8 cellular contexts compared by ENCODE assay signal in genomic region chr6:42661540-42662153, GRCh38.
DNase-seq lines count a peak whose midpoint lies in the region; ATAC-seq, FAIRE-seq and TF ChIP-seq lines count a peak whose summit lies in the region.

No MANE protein-coding gene starts in this region.

- BruUV-seq in HCT116 (replicated peaks; lab: Mats Ljungman, UMichigan) = no TSS peak

- H3K27ac ChIP-seq in HCT116 (ENCODE audit: low read depth, low read length) = no peak overlapping the region
- H3K27ac ChIP-seq in left lung = no peak overlapping the region

- no peaks in the 10 kb centered on the region for H3K27me3 ChIP-seq in HCT116 (ENCODE audit: insufficient read depth, low read length)
- H3K27me3 ChIP-seq in left lung = no peaks in the 10 kb centered on the region

- TF ChIP-seq POLR2A in HCT116 (IDR thresholded peaks at IDR 0.05; ENCODE audit: borderline replicate concordance, extremely low read depth, insufficient read depth, insufficient read length) = no peak

- CTCF ChIA-PET in HCT116 (lab: Charles Lee) = interaction anchor here (0.6 to 3.9 kb wide), 14 partner anchors 11 to 229 kb away, joined by 3 to 38 read pairs (median 4); partner anchors contain the start of gene RPL7L1

- no peaks in the 10 kb centered on the region for H3K9me2 ChIP-seq in HCT116 (ENCODE audit: insufficient read depth)

- H4K20me1 ChIP-seq in HCT116 (ENCODE audit: insufficient read depth) = no peaks in the 10 kb centered on the region

- ATAC-seq in HCT116 (peak; percentile 88), left lung (peak; percentile 98), HG03565 (IDR thresholded peaks at IDR 0.05; ENCODE audit: unreplicated experiment) (no peak)

- H3K4me1 ChIP-seq in HCT116 (ENCODE audit: control insufficient read depth in 1 of 2, insufficient read depth in 2 of 2, low read length in 2 of 2) = peaks cover 0 to 2% of the 10 kb centered on the region in 2 experiments; a peak in 2 of 4 replicates
- H3K4me1 ChIP-seq in left lung = no peaks in the 10 kb centered on the region

- H3K9me3 ChIP-seq in HCT116 (ENCODE audit: control insufficient read depth in 1 of 2, insufficient read depth in 1 of 2, low read depth in 1 of 2, low read length in 2 of 2) (no peaks in the 10 kb centered on the region), left lung (no peaks in the 10 kb centered on the region)

- DNase-seq in AG10803 (ENCODE audit: low read depth) = peak; percentile 70
- DNase-seq in HCT116 (ENCODE audit: low read depth, low spot score) = peak; percentile 50
- DNase-seq in NCI-H526 (lab: John Stamatoyannopoulos, UW) = peak; percentile 42 to 78
- DNase-seq in activated CD4-positive, alpha-beta T cell treated with anti-CD3 and anti-CD28 coated beads for 48 hours = peak; percentile 88
- DNase-seq in left lung = peak; percentile 70 to 74
- DNase-seq in stimulated activated CD4-positive, alpha-beta T cell treated with anti-CD3 and anti-CD28 coated beads, Interleukin-4, amount 100 ng/mL, for 48 hours (ENCODE audit: low read depth in 2 of 2) = peak; percentile 63 to 80

- H3K36me3 ChIP-seq in HCT116 (ENCODE audit: control insufficient read depth in 1 of 2, insufficient read depth in 2 of 2, low read length in 2 of 2) (peaks cover 10 to 34% of the 10 kb centered on the region in 2 experiments; a peak in 3 of 4 replicates), left lung (peaks cover 0 to 95% of the 10 kb centered on the region in 2 donors)

- POLR2A ChIA-PET in HCT116 (lab: Charles Lee) = interaction anchor here (1.0 to 1.3 kb wide), 2 partner anchors 218 to 237 kb away, joined by 3 read pairs; partner anchors contain the start of gene RPL7L1

- H3K79me2 ChIP-seq in HCT116 (ENCODE audit: insufficient read depth, low read length) = no peaks in the 10 kb centered on the region

- TF ChIP-seq CTCF in AG10803 (conservative IDR thresholded peaks at IDR 0.05; ENCODE audit: low read length) = peak; percentile 84
- TF ChIP-seq CTCF in HCT116 (IDR thresholded peaks at IDR 0.05 in 2 of 3, conservative IDR thresholded peaks at IDR 0.05 in 1 of 3; ENCODE audit: borderline replicate concordance in 1 of 3, insufficient read depth in 1 of 3, low read depth in 2 of 3, low read length in 2 of 3) = peak; percentile 81 to 94 (median 87); a peak in 5 of 6 replicates
- TF ChIP-seq CTCF in left lung (IDR thresholded peaks at IDR 0.05) = peak; percentile 86 to 92

- H3K9ac ChIP-seq in HCT116 (ENCODE audit: low read length) = no peak overlapping the region

- peak; percentile 73 for FAIRE-seq in colon (lab: Jason Lieb, UNC)

- no peak overlapping the region for H3K4me3 ChIP-seq in AG10803 (ENCODE audit: low read length)
- no peak overlapping the region for H3K4me3 ChIP-seq in HCT116 (replicated peaks in 1 of 2; ENCODE audit: low read depth in 1 of 2, low read length in 2 of 2)
- no peak overlapping the region for H3K4me3 ChIP-seq in left lung

- no peak overlapping the region for H2AFZ ChIP-seq in HCT116 (ENCODE audit: low read depth, low read length, poor library complexity, severe bottlenecking)

- peak; percentile 92 for TF ChIP-seq RAD21 in HCT116 (IDR thresholded peaks at IDR 0.05; ENCODE audit: low read depth)

- RAD21 ChIA-PET in HCT116 (lab: Charles Lee; ENCODE audit: low non-redundant PET in 1 of 2, low total read pairs in 2 of 2, uncharacterized antibody in 2 of 2, unreplicated experiment in 2 of 2) = interaction anchor here (1.0 to 1.4 kb wide), 3 partner anchors 65 to 68 kb away, joined by 4 read pairs; no protein-coding TSS in a partner anchor

- intact Hi-C loops in HCT116 (cut with micrococcal nuclease) = loop anchor here (1.0 kb wide), 3 partner anchors 65 to 238 kb away; no protein-coding TSS in a partner anchor
- intact Hi-C loops in left lung (cut with DNase I) = loop anchor here in 1 of 2 donors (5.0 to 10.0 kb wide), 2 partner anchors 63 to 216 kb away; partner anchors contain the start of genes PRPH2 and RPL7L1

- no peak overlapping the region for H3K4me2 ChIP-seq in HCT116 (ENCODE audit: low read length)

TF ChIP-seq in HCT116, 20 proteins besides CTCF, POLR2A, EP300 and RAD21:
- TF ChIP-seq ZFX (IDR thresholded peaks at IDR 0.05) = no peak
- no peak for TF ChIP-seq SIN3A (IDR thresholded peaks at IDR 0.05; ENCODE audit: low read depth)
- no peak for TF ChIP-seq CBX3 (IDR thresholded peaks at IDR 0.05; ENCODE audit: low read depth)
- TF ChIP-seq SRF (IDR thresholded peaks at IDR 0.05; ENCODE audit: low read depth) = no peak
- TF ChIP-seq EGR1 (IDR thresholded peaks at IDR 0.05; ENCODE audit: low read depth) = no peak
- no peak for TF ChIP-seq REST (IDR thresholded peaks at IDR 0.05; ENCODE audit: low read depth)
- no peak for TF ChIP-seq EZH2 (IDR thresholded peaks at IDR 0.05)
- no peak for TF ChIP-seq CEBPB (IDR thresholded peaks at IDR 0.05; ENCODE audit: low read depth)
- TF ChIP-seq TCF7L2 (IDR thresholded peaks at IDR 0.05; ENCODE audit: borderline replicate concordance, extremely low read depth, insufficient read depth, insufficient read length) = no peak
- no peak for TF ChIP-seq ATF3 (IDR thresholded peaks at IDR 0.05)
- no peak for TF ChIP-seq YY1 (IDR thresholded peaks at IDR 0.05; ENCODE audit: extremely low read depth, insufficient replicate concordance, low read depth, low read length)
